Comparison of ENCODE assay signal across 31 cellular contexts in genomic region chr3:54871867-54872266, GRCh38. TPM values are rescaled to one million over a fixed set of nuclear protein-coding genes. Genes with fewer than 3 reads are reported as not detected.
"Had no signal": no experiment of that assay in that cellular context is flagged by ENCODE, and none has a peak within 500 bp of the region (broad histone marks: within the 10 kb centered on the region; RNA-seq: fewer than 3 reads in every experiment).

No MANE protein-coding gene starts in this region.

- H3K9me3 ChIP-seq: ascending aorta, body of pancreas, Peyer's patch had no signal

- ATAC-seq: activated CD8-positive, alpha-beta T cell treated with anti-CD3 and anti-CD28 coated beads, Interleukin-2, amount 10 ng/mL, durations not matched to agents 7 days and 5 days; activated naive CD4-positive, alpha-beta T cell treated with anti-CD3 and anti-CD28 coated beads, Interleukin-2, amount 50 U/mL, for 72 hours; body of pancreas; T-helper 17 cell; WTC11 had no signal

- H3K27ac ChIP-seq: ascending aorta, body of pancreas, Peyer's patch had no signal

- H3K4me3 ChIP-seq: ascending aorta, body of pancreas, Peyer's patch had no signal

- H3K4me1 ChIP-seq: ascending aorta, body of pancreas, Peyer's patch had no signal

- H3K4me1 Mint-ChIP-seq: activated naive CD8-positive, alpha-beta T cell treated with anti-CD3 and anti-CD28 coated beads, Interleukin-2, amount 50 U/mL, for 24 hours; central memory CD8-positive, alpha-beta T cell; IgD-negative memory B cell; T-helper 17 cell had no signal

- H3K27me3 ChIP-seq: ascending aorta, body of pancreas, Peyer's patch had no signal

- H3K27ac Mint-ChIP-seq: activated CD8-positive, alpha-beta T cell treated with anti-CD3 and anti-CD28 coated beads, Interleukin-2, amount 10 ng/mL, durations not matched to agents 7 days and 5 days; activated naive CD4-positive, alpha-beta T cell treated with anti-CD3 and anti-CD28 coated beads, Interleukin-2, amount 50 U/mL, for 72 hours; activated naive CD8-positive, alpha-beta T cell treated with anti-CD3 and anti-CD28 coated beads, Interleukin-2, amount 50 U/mL, for 24 hours; IgD-negative memory B cell; T-helper 17 cell; WTC11 had no signal

- DNase-seq: activated CD4-positive, alpha-beta T cell treated with anti-CD3 and anti-CD28 coated beads for 48 hours; activated CD4-positive, alpha-beta T cell treated with anti-CD3 and anti-CD28 coated beads, Interleukin-2, amount 50 U/mL, for 4 hours; activated CD4-positive, CD25-positive, alpha-beta regulatory T cell treated with anti-CD3 and anti-CD28 coated beads, Interleukin-2, amount 50 U/mL, for 72 hours; activated CD8-positive, alpha-beta memory T cell treated with anti-CD3 and anti-CD28 coated beads, Interleukin-2, amount 50 U/mL, for 48 hours; activated CD8-positive, alpha-beta T cell treated with anti-CD3 and anti-CD28 coated beads, Interleukin-2, amount 10 ng/mL, durations not matched to agents 7 days and 5 days; activated effector memory CD4-positive, alpha-beta T cell treated with Interleukin-2 at 50 U/mL for 16 hours; activated naive CD4-positive, alpha-beta T cell treated with Interleukin-2 at 50 U/mL for 16 hours; activated naive CD8-positive, alpha-beta T cell treated with anti-CD3 and anti-CD28 coated beads, Interleukin-2, amount 50 U/mL, for 24 hours; activated T-cell treated with anti-CD3 and anti-CD28 coated beads, Interleukin-2, amount 50 U/mL, for 1 hour; amniotic stem cell; KG1; NCI-H1092; NCI-H1417; NCI-H1930; NCI-H226; NCI-H526; NCI-H82; Peyer's patch; SHP77; T-helper 17 cell; T-helper 9 cell had no signal

- H3K4me3 Mint-ChIP-seq: activated CD8-positive, alpha-beta T cell treated with anti-CD3 and anti-CD28 coated beads, Interleukin-2, amount 10 ng/mL, durations not matched to agents 7 days and 5 days; activated naive CD8-positive, alpha-beta T cell treated with anti-CD3 and anti-CD28 coated beads, Interleukin-2, amount 50 U/mL, for 24 hours; central memory CD8-positive, alpha-beta T cell; IgD-negative memory B cell; T-helper 17 cell; WTC11 had no signal

- H3K27me3 Mint-ChIP-seq: activated naive CD8-positive, alpha-beta T cell treated with anti-CD3 and anti-CD28 coated beads, Interleukin-2, amount 50 U/mL, for 24 hours; central memory CD8-positive, alpha-beta T cell; T-helper 17 cell had no signal

- H3K9me3 Mint-ChIP-seq: activated naive CD8-positive, alpha-beta T cell treated with anti-CD3 and anti-CD28 coated beads, Interleukin-2, amount 50 U/mL, for 24 hours; WTC11 had no signal

- H3K36me3 ChIP-seq: ascending aorta, Peyer's patch had no signal

- H3K36me3 Mint-ChIP-seq: activated naive CD4-positive, alpha-beta T cell treated with anti-CD3 and anti-CD28 coated beads, Interleukin-2, amount 50 U/mL, for 72 hours; IgD-negative memory B cell; WTC11 had no signal

RNA-seq across cellular contexts. Expression of gene LRTM1, which starts 56.0 kb away (rescaled TPM):
- total RNA-seq: activated CD8-positive, alpha-beta T cell treated with anti-CD3 and anti-CD28 coated beads, Interleukin-2, amount 10 ng/mL, durations not matched to agents 7 days and 5 days; activated naive CD4-positive, alpha-beta T cell treated with anti-CD3 and anti-CD28 coated beads, Interleukin-2, amount 50 U/mL, for 72 hours; ascending aorta; body of pancreas; LHCN-M2; M059J; NCI-H460; Peyer's patch; SK-MEL-5; T-helper 17 cell; WTC11 had no signal
- polyA plus RNA-seq: IgD-negative memory B cell had no signal
